ENCODE assay signal across 8 cellular contexts in genomic region chr14:74762917-74763802, GRCh38. TPM values are rescaled to one million over a fixed set of nuclear protein-coding genes. Genes with fewer than 3 reads are reported as not detected.
A peak's percentile ranks its signal among the peaks of the same experiment; 100 is the strongest.
DNase-seq lines count a peak whose midpoint lies in the region; ATAC-seq and TF ChIP-seq lines count a peak whose summit lies in the region.

YLPM1 (plus strand) TSS chr14:74763316; CDS start chr14:74763490, 174 bp downstream.

- intact Hi-C loops in dendritic cell treated with granulocyte-macrophage colony-stimulating factor and Interleukin-4, amounts not matched to agents 40 ng/mL and 50 ng/mL, for 4 days (cut with micrococcal nuclease) = loop anchor here (2.0 to 10.0 kb wide), 2 partner anchors 50 to 678 kb away; partner anchors contain the start of genes ALDH6A1, AREL1, FCF1 and LIN52
- intact Hi-C loops in left lung (cut with DNase I) = no loop called here

- no peaks in the 10 kb centered on the region for H3K27me3 ChIP-seq in left lung

- H3K4me3 ChIP-seq in left lung = peak within 1 kb of the TSS; percentile 66 to 75

- no peaks in the 10 kb centered on the region for H3K36me3 ChIP-seq in left lung

- H3K27ac ChIP-seq in left lung = peak within 1 kb of the TSS; percentile 81 to 94

- DNase-seq in C1 segment of cervical spinal cord (lab: John Stamatoyannopoulos, UW) = peak; percentile 14 to 94 (median 90)
- peak; percentile 98 for DNase-seq in NCI-H748 (lab: John Stamatoyannopoulos, UW; ENCODE audit: unreplicated experiment)
- DNase-seq in activated CD4-positive, alpha-beta T cell treated with anti-CD3 and anti-CD28 coated beads, Interleukin-2, amount 50 U/mL, for 24 hours (ENCODE audit: low read depth in 1 of 2, low spot score in 1 of 2) = peak; percentile 78 to 91
- peak; percentile 94 to 99 for DNase-seq in left lung
- DNase-seq in stimulated activated CD4-positive, alpha-beta T cell treated with anti-CD3 and anti-CD28 coated beads, Interleukin-4, amount 100 ng/mL, for 1 hour = peak; percentile 87

- peak within 1 kb of the TSS; percentile 90 for H3K27ac Mint-ChIP-seq in dendritic cell treated with granulocyte-macrophage colony-stimulating factor and Interleukin-4, amounts not matched to agents 40 ng/mL and 50 ng/mL, for 4 days

- H3K9me3 ChIP-seq in left lung = no peaks in the 10 kb centered on the region

- no peaks in the 10 kb centered on the region for H3K9me3 Mint-ChIP-seq in dendritic cell treated with granulocyte-macrophage colony-stimulating factor and Interleukin-4, amounts not matched to agents 40 ng/mL and 50 ng/mL, for 4 days

- H3K4me1 ChIP-seq in left lung = peaks cover 14 to 43% of the 10 kb centered on the region in 2 donors

- peaks cover 40% of the 10 kb centered on the region for H3K4me1 Mint-ChIP-seq in dendritic cell treated with granulocyte-macrophage colony-stimulating factor and Interleukin-4, amounts not matched to agents 40 ng/mL and 50 ng/mL, for 4 days (ENCODE audit: low read depth)

- H3K27me3 Mint-ChIP-seq in dendritic cell treated with granulocyte-macrophage colony-stimulating factor and Interleukin-4, amounts not matched to agents 40 ng/mL and 50 ng/mL, for 4 days = peaks cover 3% of the 10 kb centered on the region

- H3K4me3 Mint-ChIP-seq in dendritic cell treated with granulocyte-macrophage colony-stimulating factor and Interleukin-4, amounts not matched to agents 40 ng/mL and 50 ng/mL, for 4 days = peak within 1 kb of the TSS; percentile 99

- peak in 1 of 2 donors; percentile 20 for TF ChIP-seq CTCF in left lung (IDR thresholded peaks at IDR 0.05)

- peaks cover 36% of the 10 kb centered on the region for H3K36me3 Mint-ChIP-seq in dendritic cell treated with granulocyte-macrophage colony-stimulating factor and Interleukin-4, amounts not matched to agents 40 ng/mL and 50 ng/mL, for 4 days (ENCODE audit: low read depth)

- peak; percentile 90 for ATAC-seq in GM19328 (IDR thresholded peaks at IDR 0.05; ENCODE audit: unreplicated experiment)
- peak; percentile 90 for ATAC-seq in HG03521 (IDR thresholded peaks at IDR 0.05; ENCODE audit: unreplicated experiment)
- peak; percentile 99 for ATAC-seq in left lung

RNA-seq across cellular contexts. Expression of gene YLPM1, which starts in this region (rescaled TPM):
- 10 to 100 TPM; 49.5 to 50.0 TPM for total RNA-seq in left lung

Comparison
In these comparisons a context has a peak if more than half of its experiments do, and no peak if none do; other contexts are left out.
1. Peak in every context shown above with its lines: DNase-seq, ATAC-seq, H3K4me3 ChIP-seq and H3K27ac ChIP-seq.